ENCODE assay signal across 35 cellular contexts in genomic region chr6:149935246-149935645, GRCh38. TPM values are rescaled to one million over a fixed set of nuclear protein-coding genes. Genes with fewer than 3 reads are reported as not detected.
A peak's percentile ranks its signal among the peaks of the same experiment; 100 is the strongest.
DNase-seq lines count a peak whose midpoint lies in the region; TF ChIP-seq lines count a peak whose summit lies in the region.
"Had no signal": no experiment of that assay in that cellular context is flagged by ENCODE, and none has a peak within 500 bp of the region (broad histone marks: within the 10 kb centered on the region; RNA-seq: fewer than 3 reads in every experiment).

No MANE protein-coding gene starts in this region.

- H3K27ac ChIP-seq in osteoblast (ENCODE audit: low read depth, low read length) (no peak overlapping the region), ascending aorta (no peak overlapping the region)
- H3K27ac ChIP-seq: heart right ventricle, right lobe of liver, thoracic aorta had no signal

- no peak overlapping the region; the same call in 1 of the 2 replicates for H3K27ac Mint-ChIP-seq in HFFc6
- H3K27ac Mint-ChIP-seq: activated CD4-positive, alpha-beta T cell treated with anti-CD3 and anti-CD28 coated beads for 36 hours; GM23338; mesothelial cell of epicardium; progenitor cell of endocrine pancreas; stimulated activated naive CD8-positive, alpha-beta T cell treated with anti-CD3 and anti-CD28 coated beads, Interleukin-15, amount 100 ng/mL, for 72 hours had no signal

- H3K4me1 ChIP-seq in osteoblast (ENCODE audit: insufficient read depth, low read length) = peaks cover 12% of the 10 kb centered on the region
- H3K4me1 ChIP-seq in ascending aorta = peaks cover 0 to 10% of the 10 kb centered on the region in 2 donors

- H3K4me3 ChIP-seq in osteoblast (ENCODE audit: insufficient read depth, low read length) (no peak overlapping the region), ascending aorta (no peak overlapping the region)
- H3K4me3 ChIP-seq: GM23338, heart right ventricle, right lobe of liver, thoracic aorta had no signal

- no peak overlapping the region for H3K4me3 Mint-ChIP-seq in HFFc6
- H3K4me3 Mint-ChIP-seq: activated CD4-positive, alpha-beta T cell treated with anti-CD3 and anti-CD28 coated beads for 36 hours; CD4-positive, CD25-positive, alpha-beta regulatory T cell; GM23338; mesothelial cell of epicardium had no signal

- peaks cover 42% of the 10 kb centered on the region for H3K4me1 Mint-ChIP-seq in HFFc6 (ENCODE audit: low read depth)

- H3K36me3 ChIP-seq in osteoblast (ENCODE audit: insufficient read depth, low read length) (no peaks in the 10 kb centered on the region), ascending aorta (no peaks in the 10 kb centered on the region)
- H3K36me3 ChIP-seq: heart right ventricle, right lobe of liver, thoracic aorta had no signal

- no peaks in the 10 kb centered on the region for H3K9me3 ChIP-seq in osteoblast (ENCODE audit: low read depth, low read length)
- H3K9me3 ChIP-seq in ascending aorta = no peaks in the 10 kb centered on the region
- H3K9me3 ChIP-seq: heart right ventricle, right lobe of liver, thoracic aorta had no signal

- H4K20me1 ChIP-seq in osteoblast (ENCODE audit: insufficient read depth, low read length) = no peaks in the 10 kb centered on the region

- H3K36me3 Mint-ChIP-seq in HFFc6 (ENCODE audit: low read depth) = no peaks in the 10 kb centered on the region
- H3K36me3 Mint-ChIP-seq: CD4-positive, CD25-positive, alpha-beta regulatory T cell; mesothelial cell of epicardium; naive B cell had no signal

- DNase-seq in activated CD8-positive, alpha-beta memory T cell treated with anti-CD3 and anti-CD28 coated beads for 24 hours = peak; percentile 55
- no peak for DNase-seq in activated CD8-positive, alpha-beta memory T cell treated with anti-CD3 and anti-CD28 coated beads, Interleukin-2, amount 50 U/mL, for 48 hours
- DNase-seq in HFFc6 (peak; percentile 38), astrocyte of the hippocampus (ENCODE audit: low read depth, low spot score) (peak; percentile 20), osteoblast (ENCODE audit: insufficient read length, low spot score, missing footprints) (peak; percentile 76), DMS53 (lab: John Stamatoyannopoulos, UW) (no peak), ascending aorta (ENCODE audit: low spot score in 2 of 2) (no peak), cerebellar cortex (ENCODE audit: low spot score) (no peak)
- DNase-seq: activated CD4-positive, alpha-beta T cell treated with anti-CD3 and anti-CD28 coated beads for 36 hours; activated naive CD4-positive, alpha-beta T cell treated with anti-CD3 and anti-CD28 coated beads, Interleukin-2, amount 50 U/mL, for 16 hours; AML-193; Calu3; CD4-positive, CD25-positive, alpha-beta regulatory T cell; DMS79 treated with DMSO at 0.1 percent for 48 hours; heart right ventricle; KG1; MM.1S; naive B cell; NCI-H2081; NCI-H226; NCI-H526 treated with DMSO at 0.1 percent for 48 hours; NK-92 treated with Interleukin-12 subunit alpha and Interleukin-12 subunit beta, amount 100 ng/mL, for 24 hours; right lobe of liver; SHP77; stimulated activated CD4-positive, alpha-beta T cell treated with anti-CD3 and anti-CD28 coated beads, Interleukin-12 subunit alpha, Interleukin-12 subunit beta, amount 100 ng/mL, for 4 hours; stimulated activated CD4-positive, alpha-beta T cell treated with anti-CD3 and anti-CD28 coated beads, Interleukin-2, amount 100 ng/mL, for 48 hours; stimulated activated naive CD8-positive, alpha-beta T cell treated with anti-CD3 and anti-CD28 coated beads, Interleukin-15, amount 100 ng/mL, for 72 hours had no signal

- H3K27me3 ChIP-seq in osteoblast (ENCODE audit: insufficient read depth, low read length) (peaks cover 54% of the 10 kb centered on the region), ascending aorta (peaks cover 27% of the 10 kb centered on the region)

- H3K27me3 Mint-ChIP-seq in HFFc6 (ENCODE audit: insufficient read depth) = peaks cover 19% of the 10 kb centered on the region

- no peak overlapping the region for H3K4me2 ChIP-seq in osteoblast (ENCODE audit: insufficient read depth, low read length)
- H3K4me2 ChIP-seq: GM23338 had no signal

- no peak overlapping the region for H2AFZ ChIP-seq in osteoblast (ENCODE audit: low read length)
- H2AFZ ChIP-seq: GM23338 had no signal

- intact Hi-C loops in ascending aorta (cut with DNase I) = no loop called here

- TF ChIP-seq CTCF in HFFc6 (IDR thresholded peaks at IDR 0.05) (no peak), osteoblast (IDR thresholded peaks at IDR 0.05; ENCODE audit: extremely low read depth, low read depth, low read length) (no peak), ascending aorta (IDR thresholded peaks at IDR 0.05) (no peak)

- no peaks in the 10 kb centered on the region for H3K9me3 Mint-ChIP-seq in HFFc6
- H3K9me3 Mint-ChIP-seq: mesothelial cell of epicardium; stimulated activated naive CD8-positive, alpha-beta T cell treated with anti-CD3 and anti-CD28 coated beads, Interleukin-15, amount 100 ng/mL, for 72 hours had no signal

- no peaks in the 10 kb centered on the region for H3K79me2 ChIP-seq in osteoblast (ENCODE audit: insufficient read depth, low read length)

RNA-seq across cellular contexts. Expression of gene ULBP2, which starts 6.6 kb away (rescaled TPM):
- 10 to 100 TPM; 16.2 to 23.2 (median 19.4) TPM for total RNA-seq in HFFc6 (2021; fragmentation: NEBNext Ultra II Directional; extraction: Animal tissue kit (Norgen Biotek cat#: 25700))
- 2.5 and 3.2 TPM in 2 replicates for total RNA-seq in osteoblast
- total RNA-seq in ascending aorta = not detected
- total RNA-seq: GM23338, progenitor cell of endocrine pancreas had no signal

RNA-seq across cellular contexts. Expression of gene RAET1G, which starts 12.3 kb away (rescaled TPM):
- 1 to 10 TPM in 2 of 6 experiments, under 1 TPM in 4; 0.64 to 1.1 (median 0.83) TPM for total RNA-seq in HFFc6 (2021; fragmentation: NEBNext Ultra II Directional; extraction: Animal tissue kit (Norgen Biotek cat#: 25700))
- 1.5 and 1.8 TPM in 2 replicates for total RNA-seq in osteoblast
- total RNA-seq in ascending aorta = not detected
- total RNA-seq: activated CD4-positive, alpha-beta T cell treated with anti-CD3 and anti-CD28 coated beads for 36 hours; frontal cortex; GM23338; kidney epithelial cell; mesothelial cell of epicardium; progenitor cell of endocrine pancreas; right lobe of liver; T-helper 2 cell treated with Interferon-gamma antibody and Interleukin-4, amounts not matched to agents 100 ng/mL and 5 ng/mL, for 36 hours; thoracic aorta had no signal

RNA-seq across cellular contexts. Expression of gene ULBP1, which starts 28.5 kb away (rescaled TPM):
- total RNA-seq in HFFc6 (2021; fragmentation: NEBNext Ultra II Directional; extraction: Animal tissue kit (Norgen Biotek cat#: 25700)) = 10 to 100 TPM in 2 of 6 experiments, 1 to 10 TPM in 4; 8.6 to 12.7 (median 9.8) TPM
- total RNA-seq in osteoblast (0.72 and 0.88 TPM in 2 replicates), ascending aorta (3.8 TPM)

RNA-seq across cellular contexts. Expression of gene RAET1E, which starts 37.3 kb away (rescaled TPM):
- total RNA-seq in HFFc6 (2021; fragmentation: NEBNext Ultra II Directional; extraction: Animal tissue kit (Norgen Biotek cat#: 25700)) = under 1 TPM in 5 of 6 experiments, not detected in 1; 0.14 to 0.41 (median 0.26) TPM
- total RNA-seq in osteoblast = 0.36 and 0.88 TPM in 2 replicates
- total RNA-seq in ascending aorta = not detected
- total RNA-seq: activated CD4-positive, alpha-beta T cell treated with anti-CD3 and anti-CD28 coated beads for 36 hours; Calu3; cardiac septum; CD4-positive, CD25-positive, alpha-beta regulatory T cell; frontal cortex; GM23338; kidney epithelial cell; mesothelial cell of epicardium; progenitor cell of endocrine pancreas; right lobe of liver; T-helper 2 cell treated with Interferon-gamma antibody and Interleukin-4, amounts not matched to agents 100 ng/mL and 5 ng/mL, for 36 hours; thoracic aorta had no signal

Comparison
In these comparisons a context has a peak if more than half of its experiments do, and no peak if none do; other contexts are left out.
1. DNase-seq: peak in activated CD8-positive, alpha-beta memory T cell treated with anti-CD3 and anti-CD28 coated beads for 24 hours (single experiment), HFFc6 (single experiment), astrocyte of the hippocampus (single experiment) and osteoblast (single experiment); none in activated CD8-positive, alpha-beta memory T cell treated with anti-CD3 and anti-CD28 coated beads, Interleukin-2, amount 50 U/mL, for 48 hours (single experiment), DMS53 (single experiment), ascending aorta (0 of 2) and cerebellar cortex (single experiment).